Comparison of ENCODE assay signal across 1 cellular context in the genomic region with DNA sequence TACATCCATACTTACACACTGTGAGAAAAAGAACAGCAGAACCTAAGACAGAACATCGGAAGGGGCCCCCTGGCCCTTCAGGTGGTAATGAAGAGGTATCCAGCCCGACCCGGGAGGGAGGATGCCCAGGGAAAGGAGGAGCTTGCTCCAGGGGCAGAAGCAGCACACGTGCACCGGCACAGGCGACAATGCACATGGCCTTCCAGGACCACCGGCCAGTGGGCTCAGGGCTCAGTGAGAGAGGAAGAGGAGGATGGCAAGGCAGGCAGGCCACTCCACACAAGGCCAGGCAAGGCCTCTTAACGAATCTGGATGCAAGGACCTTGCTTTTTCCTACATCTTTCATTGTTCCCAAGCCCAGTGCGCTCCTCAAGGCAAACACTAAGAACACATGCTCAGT.
TF ChIP-seq lines count a peak whose summit lies in the region.

No MANE protein-coding gene starts in this region.

TF ChIP-seq in GM23338, 12 proteins besides CTCF, POLR2A, EP300 and RAD21 (continued from another document):
- TF ChIP-seq, protein P1, sequence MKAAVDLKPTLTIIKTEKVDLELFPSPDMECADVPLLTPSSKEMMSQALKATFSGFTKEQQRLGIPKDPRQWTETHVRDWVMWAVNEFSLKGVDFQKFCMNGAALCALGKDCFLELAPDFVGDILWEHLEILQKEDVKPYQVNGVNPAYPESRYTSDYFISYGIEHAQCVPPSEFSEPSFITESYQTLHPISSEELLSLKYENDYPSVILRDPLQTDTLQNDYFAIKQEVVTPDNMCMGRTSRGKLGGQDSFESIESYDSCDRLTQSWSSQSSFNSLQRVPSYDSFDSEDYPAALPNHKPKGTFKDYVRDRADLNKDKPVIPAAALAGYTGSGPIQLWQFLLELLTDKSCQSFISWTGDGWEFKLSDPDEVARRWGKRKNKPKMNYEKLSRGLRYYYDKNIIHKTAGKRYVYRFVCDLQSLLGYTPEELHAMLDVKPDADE (IDR thresholded peaks at IDR 0.05): no peak
- TF ChIP-seq POLR2AphosphoS5 (IDR thresholded peaks at IDR 0.05; ENCODE audit: low read depth) (no peak), ZNF114 (CRISPR knock-in tag; IDR thresholded peaks at IDR 0.05) (no peak), ZNF331 (CRISPR knock-in tag; IDR thresholded peaks at IDR 0.05; ENCODE audit: low read depth) (no peak), EZH2 (IDR thresholded peaks at IDR 0.05; ENCODE audit: low read depth, unreplicated experiment) (no peak), CREB1 (CRISPR knock-in tag; IDR thresholded peaks at IDR 0.05; ENCODE audit: low read depth) (no peak), NANOG (IDR thresholded peaks at IDR 0.05; ENCODE audit: borderline replicate concordance) (no peak)
- TF ChIP-seq, protein P2, sequence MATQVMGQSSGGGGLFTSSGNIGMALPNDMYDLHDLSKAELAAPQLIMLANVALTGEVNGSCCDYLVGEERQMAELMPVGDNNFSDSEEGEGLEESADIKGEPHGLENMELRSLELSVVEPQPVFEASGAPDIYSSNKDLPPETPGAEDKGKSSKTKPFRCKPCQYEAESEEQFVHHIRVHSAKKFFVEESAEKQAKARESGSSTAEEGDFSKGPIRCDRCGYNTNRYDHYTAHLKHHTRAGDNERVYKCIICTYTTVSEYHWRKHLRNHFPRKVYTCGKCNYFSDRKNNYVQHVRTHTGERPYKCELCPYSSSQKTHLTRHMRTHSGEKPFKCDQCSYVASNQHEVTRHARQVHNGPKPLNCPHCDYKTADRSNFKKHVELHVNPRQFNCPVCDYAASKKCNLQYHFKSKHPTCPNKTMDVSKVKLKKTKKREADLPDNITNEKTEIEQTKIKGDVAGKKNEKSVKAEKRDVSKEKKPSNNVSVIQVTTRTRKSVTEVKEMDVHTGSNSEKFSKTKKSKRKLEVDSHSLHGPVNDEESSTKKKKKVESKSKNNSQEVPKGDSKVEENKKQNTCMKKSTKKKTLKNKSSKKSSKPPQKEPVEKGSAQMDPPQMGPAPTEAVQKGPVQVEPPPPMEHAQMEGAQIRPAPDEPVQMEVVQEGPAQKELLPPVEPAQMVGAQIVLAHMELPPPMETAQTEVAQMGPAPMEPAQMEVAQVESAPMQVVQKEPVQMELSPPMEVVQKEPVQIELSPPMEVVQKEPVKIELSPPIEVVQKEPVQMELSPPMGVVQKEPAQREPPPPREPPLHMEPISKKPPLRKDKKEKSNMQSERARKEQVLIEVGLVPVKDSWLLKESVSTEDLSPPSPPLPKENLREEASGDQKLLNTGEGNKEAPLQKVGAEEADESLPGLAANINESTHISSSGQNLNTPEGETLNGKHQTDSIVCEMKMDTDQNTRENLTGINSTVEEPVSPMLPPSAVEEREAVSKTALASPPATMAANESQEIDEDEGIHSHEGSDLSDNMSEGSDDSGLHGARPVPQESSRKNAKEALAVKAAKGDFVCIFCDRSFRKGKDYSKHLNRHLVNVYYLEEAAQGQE (IDR thresholded peaks at IDR 0.05; ENCODE audit: unreplicated experiment): no peak
- TF ChIP-seq, protein P3, sequence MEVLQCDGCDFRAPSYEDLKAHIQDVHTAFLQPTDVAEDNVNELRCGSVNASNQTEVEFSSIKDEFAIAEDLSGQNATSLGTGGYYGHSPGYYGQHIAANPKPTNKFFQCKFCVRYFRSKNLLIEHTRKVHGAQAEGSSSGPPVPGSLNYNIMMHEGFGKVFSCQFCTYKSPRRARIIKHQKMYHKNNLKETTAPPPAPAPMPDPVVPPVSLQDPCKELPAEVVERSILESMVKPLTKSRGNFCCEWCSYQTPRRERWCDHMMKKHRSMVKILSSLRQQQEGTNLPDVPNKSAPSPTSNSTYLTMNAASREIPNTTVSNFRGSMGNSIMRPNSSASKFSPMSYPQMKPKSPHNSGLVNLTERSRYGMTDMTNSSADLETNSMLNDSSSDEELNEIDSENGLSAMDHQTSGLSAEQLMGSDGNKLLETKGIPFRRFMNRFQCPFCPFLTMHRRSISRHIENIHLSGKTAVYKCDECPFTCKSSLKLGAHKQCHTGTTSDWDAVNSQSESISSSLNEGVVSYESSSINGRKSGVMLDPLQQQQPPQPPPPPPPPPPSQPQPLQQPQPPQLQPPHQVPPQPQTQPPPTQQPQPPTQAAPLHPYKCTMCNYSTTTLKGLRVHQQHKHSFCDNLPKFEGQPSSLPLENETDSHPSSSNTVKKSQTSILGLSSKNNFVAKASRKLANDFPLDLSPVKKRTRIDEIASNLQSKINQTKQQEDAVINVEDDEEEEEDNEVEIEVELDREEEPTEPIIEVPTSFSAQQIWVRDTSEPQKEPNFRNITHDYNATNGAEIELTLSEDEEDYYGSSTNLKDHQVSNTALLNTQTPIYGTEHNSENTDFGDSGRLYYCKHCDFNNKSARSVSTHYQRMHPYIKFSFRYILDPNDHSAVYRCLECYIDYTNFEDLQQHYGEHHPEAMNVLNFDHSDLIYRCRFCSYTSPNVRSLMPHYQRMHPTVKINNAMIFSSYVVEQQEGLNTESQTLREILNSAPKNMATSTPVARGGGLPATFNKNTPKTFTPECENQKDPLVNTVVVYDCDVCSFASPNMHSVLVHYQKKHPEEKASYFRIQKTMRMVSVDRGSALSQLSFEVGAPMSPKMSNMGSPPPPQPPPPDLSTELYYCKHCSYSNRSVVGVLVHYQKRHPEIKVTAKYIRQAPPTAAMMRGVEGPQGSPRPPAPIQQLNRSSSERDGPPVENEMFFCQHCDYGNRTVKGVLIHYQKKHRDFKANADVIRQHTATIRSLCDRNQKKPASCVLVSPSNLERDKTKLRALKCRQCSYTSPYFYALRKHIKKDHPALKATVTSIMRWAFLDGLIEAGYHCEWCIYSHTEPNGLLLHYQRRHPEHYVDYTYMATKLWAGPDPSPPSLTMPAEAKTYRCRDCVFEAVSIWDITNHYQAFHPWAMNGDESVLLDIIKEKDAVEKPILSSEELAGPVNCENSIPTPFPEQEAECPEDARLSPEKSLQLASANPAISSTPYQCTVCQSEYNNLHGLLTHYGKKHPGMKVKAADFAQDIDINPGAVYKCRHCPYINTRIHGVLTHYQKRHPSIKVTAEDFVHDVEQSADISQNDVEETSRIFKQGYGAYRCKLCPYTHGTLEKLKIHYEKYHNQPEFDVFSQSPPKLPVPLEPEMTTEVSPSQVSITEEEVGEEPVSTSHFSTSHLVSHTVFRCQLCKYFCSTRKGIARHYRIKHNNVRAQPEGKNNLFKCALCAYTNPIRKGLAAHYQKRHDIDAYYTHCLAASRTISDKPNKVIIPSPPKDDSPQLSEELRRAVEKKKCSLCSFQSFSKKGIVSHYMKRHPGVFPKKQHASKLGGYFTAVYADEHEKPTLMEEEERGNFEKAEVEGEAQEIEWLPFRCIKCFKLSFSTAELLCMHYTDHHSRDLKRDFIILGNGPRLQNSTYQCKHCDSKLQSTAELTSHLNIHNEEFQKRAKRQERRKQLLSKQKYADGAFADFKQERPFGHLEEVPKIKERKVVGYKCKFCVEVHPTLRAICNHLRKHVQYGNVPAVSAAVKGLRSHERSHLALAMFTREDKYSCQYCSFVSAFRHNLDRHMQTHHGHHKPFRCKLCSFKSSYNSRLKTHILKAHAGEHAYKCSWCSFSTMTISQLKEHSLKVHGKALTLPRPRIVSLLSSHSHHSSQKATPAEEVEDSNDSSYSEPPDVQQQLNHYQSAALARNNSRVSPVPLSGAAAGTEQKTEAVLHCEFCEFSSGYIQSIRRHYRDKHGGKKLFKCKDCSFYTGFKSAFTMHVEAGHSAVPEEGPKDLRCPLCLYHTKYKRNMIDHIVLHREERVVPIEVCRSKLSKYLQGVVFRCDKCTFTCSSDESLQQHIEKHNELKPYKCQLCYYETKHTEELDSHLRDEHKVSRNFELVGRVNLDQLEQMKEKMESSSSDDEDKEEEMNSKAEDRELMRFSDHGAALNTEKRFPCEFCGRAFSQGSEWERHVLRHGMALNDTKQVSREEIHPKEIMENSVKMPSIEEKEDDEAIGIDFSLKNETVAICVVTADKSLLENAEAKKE (CRISPR knock-in tag; IDR thresholded peaks at IDR 0.05): no peak
